In the genomic region with DNA sequence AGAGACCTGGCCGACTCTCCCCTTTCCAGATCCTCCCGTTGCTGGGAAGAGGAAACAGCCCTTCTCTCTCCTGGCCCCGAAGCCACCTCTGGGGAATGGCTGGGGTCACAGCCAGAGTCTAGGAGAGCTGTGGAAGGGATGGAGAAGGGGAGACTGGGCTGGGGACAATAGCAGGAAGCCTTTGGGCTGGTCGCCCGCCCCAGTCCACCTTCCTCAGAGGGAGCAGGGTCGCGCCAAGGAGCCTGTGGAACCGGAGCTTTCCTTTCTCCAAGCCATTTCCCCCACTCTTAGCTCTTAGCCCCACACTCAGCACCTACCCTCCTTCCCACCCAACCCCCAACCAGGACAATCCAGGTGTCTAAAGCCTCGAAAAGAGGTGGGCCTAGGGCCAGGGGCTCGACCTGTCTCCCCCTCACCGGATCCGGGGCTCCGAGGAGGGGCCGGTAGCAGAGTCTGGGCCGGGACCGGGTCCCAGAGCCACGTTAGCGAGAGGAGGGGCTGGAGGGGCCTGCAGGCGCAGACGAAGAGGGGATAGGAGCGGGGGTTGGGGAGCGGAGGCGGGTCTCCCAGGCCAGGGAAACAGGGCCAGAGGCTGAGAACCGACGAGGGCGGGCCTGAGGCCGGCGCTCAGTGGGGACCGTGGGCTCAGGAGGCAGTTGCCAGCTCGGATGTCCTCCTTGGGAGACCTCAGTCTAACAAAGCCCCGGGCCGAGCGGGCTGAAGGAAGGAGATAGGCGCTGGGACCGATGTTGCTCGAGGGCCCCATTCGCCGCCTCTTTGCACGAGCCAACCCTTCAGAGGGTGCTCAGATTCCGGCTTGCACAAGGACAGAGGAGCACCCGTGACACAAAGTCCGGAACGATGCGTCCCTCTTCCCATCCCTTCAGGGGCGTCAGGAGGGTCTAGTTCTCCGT, we compare ENCODE assay signal across 8 cellular contexts. TPM values are rescaled to one million over a fixed set of nuclear protein-coding genes. Genes with fewer than 3 reads are reported as not detected.
DNase-seq lines count a peak whose midpoint lies in the region; ATAC-seq, FAIRE-seq and TF ChIP-seq lines count a peak whose summit lies in the region.

No MANE protein-coding gene starts in this region.

- H3K79me2 ChIP-seq in neural progenitor cell (ENCODE audit: low read depth) = no peaks in the 10 kb centered on the region

- no peak for TF ChIP-seq CTCF in HEK293 (tag by site-specific recombination; IDR thresholded peaks at IDR 0.05)
- no peak for TF ChIP-seq CTCF in WTC11 (IDR thresholded peaks at IDR 0.05)
- no peak for TF ChIP-seq CTCF in neural progenitor cell (IDR thresholded peaks at IDR 0.05)

- H3K36me3 ChIP-seq in HEK293 (ENCODE audit: control insufficient read depth in 2 of 2, insufficient read depth in 1 of 2, low read length in 2 of 2) (peaks cover 0 to 5% of the 10 kb centered on the region in 2 experiments; a peak in 1 of 3 replicates), neural progenitor cell (no peaks in the 10 kb centered on the region)

- peaks cover 38% of the 10 kb centered on the region for H3K4me1 Mint-ChIP-seq in WTC11
- H3K4me1 Mint-ChIP-seq in neural progenitor cell = peaks cover 39% of the 10 kb centered on the region

- in situ Hi-C loops in ACHN (cut with HindIII; ENCODE audit: low pct_ligation_motif_present, low pct_unique_long_range_greater_than_20kb, low sequenced_read_pairs) = no loop called here

- H3K4me3 Mint-ChIP-seq in WTC11 (peak overlapping the region; percentile 93), neural progenitor cell (peak overlapping the region; percentile 91)

- H2AFZ ChIP-seq in neural progenitor cell (replicated peaks) = peak overlapping the region; percentile 95

- H3K4me3 ChIP-seq in HEK293 (ENCODE audit: low read depth, low read length) = no peak overlapping the region
- peak overlapping the region; percentile 91 for H3K4me3 ChIP-seq in neural progenitor cell

- no peak for TF ChIP-seq POLR2A in GM12892 (IDR thresholded peaks at IDR 0.05; ENCODE audit: low read depth, low read length)

- peak overlapping the region; percentile 91 for H3K4me2 ChIP-seq in neural progenitor cell

- peak overlapping the region; percentile 58 for H3K9ac ChIP-seq in neural progenitor cell

- H3K27me3 Mint-ChIP-seq in WTC11 (ENCODE audit: low read depth) (peaks cover 44% of the 10 kb centered on the region), neural progenitor cell (ENCODE audit: insufficient read depth, low read depth) (peaks cover 16% of the 10 kb centered on the region)

- DNase-seq in WTC11 (ENCODE audit: low spot score) (peak; percentile 48), fibroblast of peridontal ligament (ENCODE audit: extremely low read depth) (peak; percentile 9), neural progenitor cell (ENCODE audit: low spot score) (peak; percentile 58), ACHN (no peak), GM12892 (ENCODE audit: insufficient read length) (no peak), globus pallidus (ENCODE audit: low spot score) (no peak), NCI-H2171 treated with DMSO at 0.1 percent for 48 hours (lab: John Stamatoyannopoulos, UW) (no peak)

- peaks cover 27% of the 10 kb centered on the region for H3F3A ChIP-seq in neural progenitor cell (ENCODE audit: low read depth)

- H3K9me3 Mint-ChIP-seq in WTC11 (no peaks in the 10 kb centered on the region), neural progenitor cell (no peaks in the 10 kb centered on the region)

- no peak for FAIRE-seq in GM12892 (lab: Jason Lieb, UNC)

- peaks cover 3% of the 10 kb centered on the region; the same call in 1 of the 2 replicates for H3K4me1 ChIP-seq in HEK293 (ENCODE audit: control insufficient read depth, insufficient read depth, low read length)
- H3K4me1 ChIP-seq in neural progenitor cell = peaks cover 30% of the 10 kb centered on the region

- peaks cover 26% of the 10 kb centered on the region for H4K20me1 ChIP-seq in neural progenitor cell (ENCODE audit: low read depth)

- H3K36me3 Mint-ChIP-seq in WTC11 (no peaks in the 10 kb centered on the region), neural progenitor cell (peaks cover 10% of the 10 kb centered on the region)

- peaks cover 32% of the 10 kb centered on the region for H3K27me3 ChIP-seq in neural progenitor cell

- POLR2A ChIA-PET in HEK293 (lab: Yijun Ruan, JAX) (no interaction called here), WTC11 (lab: Charles Lee) (interaction anchor here (1.3 to 2.5 kb wide), 3 partner anchors 14 to 136 kb away, joined by 3 to 11 read pairs (median 3); partner anchors contain the start of gene ZNF687)

- no peak overlapping the region for H3K27ac Mint-ChIP-seq in WTC11
- H3K27ac Mint-ChIP-seq in neural progenitor cell = peak overlapping the region; percentile 87

- CTCF ChIA-PET in HEK293 (lab: Yijun Ruan, JAX) (interaction anchor here (0.6 to 1.6 kb wide), 3 partner anchors 17 to 86 kb away, joined by 3 to 7 read pairs (median 4); partner anchors contain the start of gene CDC42SE1), WTC11 (lab: Charles Lee) (interaction anchor here (2.7 to 4.5 kb wide), 6 partner anchors 10 to 97 kb away, joined by 10 to 63 read pairs (median 25); partner anchors contain the start of genes C1orf56, GABPB2 and TNFAIP8L2)

- H3K27ac ChIP-seq in HEK293 (ENCODE audit: extremely low read depth, low read depth, low read length) = no peak overlapping the region
- H3K27ac ChIP-seq in neural progenitor cell = no peak overlapping the region

- H3K9me3 ChIP-seq in HEK293 (ENCODE audit: control insufficient read depth, insufficient read depth, low read depth, low read length) (no peaks in the 10 kb centered on the region), neural progenitor cell (ENCODE audit: low read depth) (no peaks in the 10 kb centered on the region)

- ATAC-seq in WTC11 = peak; percentile 11

TF ChIP-seq in HEK293, 187 proteins besides CTCF, POLR2A, EP300 and RAD21:
- TF ChIP-seq INSM2 (tag by site-specific recombination; IDR thresholded peaks at IDR 0.05) (no peak), ZNF600 (tag by site-specific recombination; IDR thresholded peaks at IDR 0.05) (0 out of 2 replicates have a peak, but pooled peaks have one; percentile 50), ZBTB7A (tag by site-specific recombination; IDR thresholded peaks at IDR 0.05; ENCODE audit: low read depth) (no peak), ZNF354C (tag by site-specific recombination; IDR thresholded peaks at IDR 0.05; ENCODE audit: borderline replicate concordance, low read depth) (no peak), SP3 (tag by site-specific recombination; IDR thresholded peaks at IDR 0.05) (no peak)

TF ChIP-seq in WTC11, 78 proteins besides CTCF, POLR2A, EP300 and RAD21:
- TF ChIP-seq ZNF121 (CRISPR knock-in tag; IDR thresholded peaks at IDR 0.05) (no peak), PRDM15 (CRISPR knock-in tag; IDR thresholded peaks at IDR 0.05) (peak; percentile 60)

RNA-seq across cellular contexts. Expression of gene SEMA6C, which starts 1.0 kb away (rescaled TPM):
- total RNA-seq in WTC11 (2021) (16.3 to 21.0 TPM (median 18.1 TPM) in 3 replicates), neural progenitor cell (ENCODE audit: low replicate concordance) (5.6 and 12.1 TPM in 2 replicates)
- 1.4 TPM for polyA plus RNA-seq in GM12892 (2012; ENCODE audit: missing spikeins)

RNA-seq across cellular contexts. Expression of gene TNFAIP8L2, which starts 11.0 kb away (rescaled TPM):
- 0.15 TPM in 1 of 3 replicates, not detected in the others for total RNA-seq in WTC11 (2021)
- total RNA-seq in neural progenitor cell (ENCODE audit: low replicate concordance) = not detected in 2 replicates
- polyA plus RNA-seq in GM12892 (2012; ENCODE audit: missing spikeins) = 7.5 TPM

RNA-seq across cellular contexts. Expression of gene LYSMD1, which starts 20.3 kb away (rescaled TPM):
- 6.3 to 7.8 TPM (median 6.9 TPM) in 3 replicates for total RNA-seq in WTC11 (2021)
- total RNA-seq in neural progenitor cell (ENCODE audit: low replicate concordance) = 15.5 and 18.9 TPM in 2 replicates
- 8.1 TPM for polyA plus RNA-seq in GM12892 (2012; ENCODE audit: missing spikeins)

RNA-seq across cellular contexts. Expression of gene SCNM1, which starts 20.5 kb away (rescaled TPM):
- total RNA-seq in WTC11 (2021) = 35.3 to 45.3 TPM (median 35.8 TPM) in 3 replicates
- total RNA-seq in neural progenitor cell (ENCODE audit: low replicate concordance) = 22.0 and 25.3 TPM in 2 replicates
- 53.4 TPM for polyA plus RNA-seq in GM12892 (2012; ENCODE audit: missing spikeins)

RNA-seq across cellular contexts. Expression of gene TMOD4, which starts 30.4 kb away (rescaled TPM):
- 0.66 to 0.82 TPM (median 0.79 TPM) in 3 replicates for total RNA-seq in WTC11 (2021)
- not detected in 2 replicates for total RNA-seq in neural progenitor cell (ENCODE audit: low replicate concordance)
- polyA plus RNA-seq in GM12892 (2012; ENCODE audit: missing spikeins) = not detected

Comparison
In these comparisons a context has a peak if more than half of its experiments do, and no peak if none do; other contexts are left out.
1. DNase-seq: peak in WTC11 (single experiment), fibroblast of peridontal ligament (single experiment) and neural progenitor cell (single experiment); none in ACHN (single experiment), GM12892 (single experiment), globus pallidus (single experiment) and NCI-H2171 treated with DMSO at 0.1 percent for 48 hours (single experiment).